Comparison of ENCODE assay signal across 1 cellular context in genomic region chr19:1438035-1438932, GRCh38.
TF ChIP-seq lines count a peak whose summit lies in the region.

TSS of gene RPS15 (plus strand) at chr19:1438396. CDS start at chr19:1438426, 30 bp downstream.

TF ChIP-seq in GM23338, 12 proteins besides CTCF, POLR2A, EP300 and RAD21 (continued from another document):
- TF ChIP-seq ZNF462 (CRISPR knock-in tag; IDR thresholded peaks at IDR 0.05): no peak
- peak; percentile 82 for TF ChIP-seq CREB1 (CRISPR knock-in tag; IDR thresholded peaks at IDR 0.05; ENCODE audit: low read depth)
- TF ChIP-seq NANOG (IDR thresholded peaks at IDR 0.05; ENCODE audit: borderline replicate concordance): no peak
- TF ChIP-seq ZNF114 (CRISPR knock-in tag; IDR thresholded peaks at IDR 0.05): peak; percentile 57; the same call in 1 of the 2 replicates
- TF ChIP-seq EZH2phosphoT487 (IDR thresholded peaks at IDR 0.05; ENCODE audit: unreplicated experiment): no peak
- TF ChIP-seq POLR2AphosphoS5 (IDR thresholded peaks at IDR 0.05; ENCODE audit: low read depth): peak; percentile 99
- no peak for TF ChIP-seq EZH2 (IDR thresholded peaks at IDR 0.05; ENCODE audit: low read depth, unreplicated experiment)
- TF ChIP-seq ETS1 (IDR thresholded peaks at IDR 0.05): peak; percentile 80
- no peak for TF ChIP-seq JUNB (IDR thresholded peaks at IDR 0.05; ENCODE audit: unreplicated experiment)
- no peak for TF ChIP-seq ZNF331 (CRISPR knock-in tag; IDR thresholded peaks at IDR 0.05; ENCODE audit: low read depth)
- no peak for TF ChIP-seq REST (IDR thresholded peaks at IDR 0.05; ENCODE audit: unreplicated experiment)
